Comparison of ENCODE assay signal across 1 cellular context in the genomic region with DNA sequence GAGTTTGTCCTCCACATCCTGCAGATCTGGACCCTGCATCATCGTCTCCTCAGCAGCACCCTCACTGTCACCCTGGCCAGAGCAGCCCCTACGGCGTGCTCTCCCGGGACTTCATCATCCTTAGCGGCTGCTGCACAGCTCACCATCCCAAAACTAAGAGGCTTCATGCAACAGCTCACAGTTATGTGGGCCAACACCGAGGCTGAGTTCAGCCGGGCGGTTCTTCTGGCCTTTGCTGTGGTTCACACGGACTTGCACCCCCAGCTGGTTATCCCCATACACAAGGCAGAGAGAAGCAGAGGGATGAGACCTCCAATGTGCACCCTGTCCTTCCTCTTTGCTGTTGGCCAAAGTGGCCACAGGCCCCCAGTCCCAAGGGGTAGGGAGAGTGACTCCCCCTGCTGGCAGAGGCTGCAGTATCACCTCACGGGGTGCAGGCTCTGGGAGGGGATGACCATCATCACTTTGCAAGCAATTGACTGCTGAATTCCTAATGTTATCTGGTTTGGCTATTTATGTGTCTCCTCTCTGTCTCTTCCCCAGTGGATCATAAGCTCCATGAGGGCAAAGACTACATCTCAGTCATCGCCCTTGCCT.
TF ChIP-seq lines count a peak whose summit lies in the region.

No MANE protein-coding gene starts in this region.

TF ChIP-seq in WTC11, 78 proteins besides CTCF, POLR2A, EP300 and RAD21:
- TF ChIP-seq ZNF219 (CRISPR knock-in tag; IDR thresholded peaks at IDR 0.05; ENCODE audit: borderline replicate concordance) (no peak), TP53 (CRISPR knock-in tag; IDR thresholded peaks at IDR 0.05) (no peak), NFE2L1 (CRISPR knock-in tag; IDR thresholded peaks at IDR 0.05) (no peak), GTF2I (CRISPR knock-in tag; conservative IDR thresholded peaks at IDR 0.05) (no peak), ZNF423 (CRISPR knock-in tag; IDR thresholded peaks at IDR 0.05) (no peak), ZNF671 (CRISPR knock-in tag; IDR thresholded peaks at IDR 0.05) (no peak), SP1 (CRISPR knock-in tag; conservative IDR thresholded peaks at IDR 0.05) (no peak), EMX1 (CRISPR knock-in tag; IDR thresholded peaks at IDR 0.05) (no peak), TEAD1 (CRISPR knock-in tag; IDR thresholded peaks at IDR 0.05) (no peak), CREB1 (CRISPR knock-in tag; IDR thresholded peaks at IDR 0.05) (no peak), SMAD4 (CRISPR knock-in tag; IDR thresholded peaks at IDR 0.05) (no peak), ETV6 (CRISPR knock-in tag; IDR thresholded peaks at IDR 0.05) (no peak), ZNF121 (CRISPR knock-in tag; IDR thresholded peaks at IDR 0.05) (no peak), FOXJ3 (CRISPR knock-in tag; IDR thresholded peaks at IDR 0.05; ENCODE audit: borderline replicate concordance) (no peak)
- TF ChIP-seq, protein P1, sequence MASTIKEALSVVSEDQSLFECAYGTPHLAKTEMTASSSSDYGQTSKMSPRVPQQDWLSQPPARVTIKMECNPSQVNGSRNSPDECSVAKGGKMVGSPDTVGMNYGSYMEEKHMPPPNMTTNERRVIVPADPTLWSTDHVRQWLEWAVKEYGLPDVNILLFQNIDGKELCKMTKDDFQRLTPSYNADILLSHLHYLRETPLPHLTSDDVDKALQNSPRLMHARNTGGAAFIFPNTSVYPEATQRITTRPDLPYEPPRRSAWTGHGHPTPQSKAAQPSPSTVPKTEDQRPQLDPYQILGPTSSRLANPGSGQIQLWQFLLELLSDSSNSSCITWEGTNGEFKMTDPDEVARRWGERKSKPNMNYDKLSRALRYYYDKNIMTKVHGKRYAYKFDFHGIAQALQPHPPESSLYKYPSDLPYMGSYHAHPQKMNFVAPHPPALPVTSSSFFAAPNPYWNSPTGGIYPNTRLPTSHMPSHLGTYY (CRISPR knock-in tag; IDR thresholded peaks at IDR 0.05) = no peak
- TF ChIP-seq, protein P2, sequence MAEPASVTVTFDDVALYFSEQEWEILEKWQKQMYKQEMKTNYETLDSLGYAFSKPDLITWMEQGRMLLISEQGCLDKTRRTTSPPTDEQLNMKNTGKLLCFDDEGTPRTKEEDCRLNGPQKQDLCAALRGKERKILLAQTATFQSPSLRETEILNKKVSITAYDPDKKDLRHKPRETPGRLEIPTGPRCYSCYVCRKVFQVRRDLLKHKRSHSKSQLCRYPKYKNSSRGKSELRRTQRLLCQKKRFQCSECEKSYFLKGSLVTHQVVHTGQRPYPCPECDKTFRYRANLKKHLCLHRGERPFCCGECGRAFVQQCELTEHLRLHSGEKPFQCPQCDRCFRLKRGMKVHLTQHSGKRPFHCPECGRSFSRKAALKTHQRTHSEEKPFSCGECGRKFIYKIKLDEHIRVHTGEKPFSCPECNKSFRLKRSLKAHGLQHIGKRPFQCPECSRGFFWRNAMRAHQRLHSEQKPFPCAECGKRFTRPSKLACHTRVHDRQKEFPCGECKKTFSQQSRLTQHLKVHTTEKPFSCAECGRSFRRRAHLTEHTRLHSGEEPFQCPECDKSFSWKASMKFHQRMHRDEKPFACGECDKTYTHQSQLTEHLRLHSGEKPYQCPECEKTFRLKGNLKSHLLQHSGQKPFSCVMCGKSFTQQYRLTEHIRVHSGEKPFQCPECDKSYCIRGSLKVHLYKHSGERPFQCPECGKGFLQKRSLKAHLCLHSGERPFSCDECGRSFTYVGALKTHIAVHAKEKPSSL (CRISPR knock-in tag; conservative IDR thresholded peaks at IDR 0.05) = no peak
- TF ChIP-seq, protein P3, sequence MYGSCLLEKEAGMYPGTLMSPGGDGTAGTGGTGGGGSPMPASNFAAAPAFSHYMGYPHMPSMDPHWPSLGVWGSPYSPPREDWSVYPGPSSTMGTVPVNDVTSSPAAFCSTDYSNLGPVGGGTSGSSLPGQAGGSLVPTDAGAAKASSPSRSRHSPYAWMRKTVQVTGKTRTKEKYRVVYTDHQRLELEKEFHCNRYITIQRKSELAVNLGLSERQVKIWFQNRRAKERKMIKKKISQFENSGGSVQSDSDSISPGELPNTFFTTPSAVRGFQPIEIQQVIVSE (CRISPR knock-in tag; IDR thresholded peaks at IDR 0.05; ENCODE audit: borderline replicate concordance) = no peak
- TF ChIP-seq, protein P4, sequence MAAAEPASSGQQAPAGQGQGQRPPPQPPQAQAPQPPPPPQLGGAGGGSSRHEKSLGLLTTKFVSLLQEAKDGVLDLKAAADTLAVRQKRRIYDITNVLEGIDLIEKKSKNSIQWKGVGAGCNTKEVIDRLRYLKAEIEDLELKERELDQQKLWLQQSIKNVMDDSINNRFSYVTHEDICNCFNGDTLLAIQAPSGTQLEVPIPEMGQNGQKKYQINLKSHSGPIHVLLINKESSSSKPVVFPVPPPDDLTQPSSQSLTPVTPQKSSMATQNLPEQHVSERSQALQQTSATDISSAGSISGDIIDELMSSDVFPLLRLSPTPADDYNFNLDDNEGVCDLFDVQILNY (CRISPR knock-in tag; IDR thresholded peaks at IDR 0.05) = no peak
- TF ChIP-seq, protein P5, sequence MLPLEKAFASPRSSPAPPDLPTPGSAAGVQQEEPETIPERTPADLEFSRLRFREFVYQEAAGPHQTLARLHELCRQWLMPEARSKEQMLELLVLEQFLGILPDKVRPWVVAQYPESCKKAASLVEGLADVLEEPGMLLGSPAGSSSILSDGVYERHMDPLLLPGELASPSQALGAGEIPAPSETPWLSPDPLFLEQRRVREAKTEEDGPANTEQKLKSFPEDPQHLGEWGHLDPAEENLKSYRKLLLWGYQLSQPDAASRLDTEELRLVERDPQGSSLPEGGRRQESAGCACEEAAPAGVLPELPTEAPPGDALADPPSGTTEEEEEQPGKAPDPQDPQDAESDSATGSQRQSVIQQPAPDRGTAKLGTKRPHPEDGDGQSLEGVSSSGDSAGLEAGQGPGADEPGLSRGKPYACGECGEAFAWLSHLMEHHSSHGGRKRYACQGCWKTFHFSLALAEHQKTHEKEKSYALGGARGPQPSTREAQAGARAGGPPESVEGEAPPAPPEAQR (CRISPR knock-in tag; IDR thresholded peaks at IDR 0.05) = no peak
TF ChIP-seq in WTC11: peak in this region for 0.
